Comparison of ENCODE assay signal across 8 cellular contexts in the genomic region with DNA sequence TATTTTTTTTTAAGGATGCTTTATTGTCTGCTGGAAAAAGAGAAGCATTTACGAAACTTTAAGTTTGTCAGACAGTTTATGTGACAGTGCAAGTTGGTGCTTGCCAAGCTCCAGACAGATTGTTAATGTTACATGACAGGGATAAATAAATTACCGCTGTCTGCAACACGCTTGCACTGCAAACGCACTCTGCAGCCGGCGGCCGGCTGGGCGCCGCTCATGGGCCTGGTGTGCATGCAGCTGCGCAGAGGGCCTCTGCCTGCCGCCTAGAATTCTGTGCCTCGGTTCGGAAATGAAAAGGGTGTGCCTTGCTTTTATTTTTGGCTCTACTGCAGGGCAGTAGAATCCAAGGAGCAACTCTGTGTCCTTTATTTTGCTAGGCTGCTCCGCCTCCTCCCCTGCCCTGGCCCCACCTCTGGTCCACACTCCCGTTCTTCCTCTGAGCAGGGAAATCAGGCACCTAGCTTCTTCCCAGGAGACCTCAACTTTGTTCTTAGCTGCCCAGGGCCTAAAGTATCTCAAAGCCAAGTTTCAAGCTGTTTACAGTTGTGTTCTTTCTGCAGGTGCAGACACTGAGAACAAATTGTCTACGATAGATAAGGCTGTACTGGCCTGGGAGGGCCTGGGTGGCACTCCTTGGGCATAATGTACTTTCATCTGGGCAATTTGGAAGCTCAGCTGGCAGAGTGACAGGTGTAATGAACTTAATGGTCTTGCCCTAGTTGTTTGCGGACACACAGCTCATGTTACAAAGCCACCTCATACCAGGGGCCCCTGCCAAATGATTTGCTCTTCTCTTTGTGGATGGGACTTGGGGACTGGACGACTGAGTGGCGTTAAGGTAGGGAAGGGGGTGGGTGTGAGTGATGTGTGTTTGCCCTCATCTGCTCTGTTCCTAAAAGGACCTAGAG. TPM values are rescaled to one million over a fixed set of nuclear protein-coding genes. Genes with fewer than 3 reads are reported as not detected.
DNase-seq lines count a peak whose midpoint lies in the region; ATAC-seq lines count a peak whose summit lies in the region.

No MANE protein-coding gene starts in this region.

- no peak overlapping the region for H3K27ac Mint-ChIP-seq in activated T-cell treated with anti-CD3 and anti-CD28 coated beads, Interleukin-2, amount 50 U/mL, for 72 hours

- no peak for ATAC-seq in activated T-cell treated with anti-CD3 and anti-CD28 coated beads, Interleukin-2, amount 50 U/mL, for 72 hours (replicated peaks in 1 of 2)

- H3K4me3 ChIP-seq in thymus (ENCODE audit: low read length): peak overlapping the region; percentile 96

- peaks cover 51% of the 10 kb centered on the region for H3K4me1 Mint-ChIP-seq in activated T-cell treated with anti-CD3 and anti-CD28 coated beads, Interleukin-2, amount 50 U/mL, for 72 hours (ENCODE audit: low read depth)

- H3K36me3 ChIP-seq in thymus (ENCODE audit: control insufficient read depth, insufficient read depth): peaks cover 23% of the 10 kb centered on the region

- H3K27ac ChIP-seq in thymus (ENCODE audit: low read depth): peak overlapping the region; percentile 87

- peaks cover 21% of the 10 kb centered on the region for H3K27me3 Mint-ChIP-seq in activated T-cell treated with anti-CD3 and anti-CD28 coated beads, Interleukin-2, amount 50 U/mL, for 72 hours (ENCODE audit: low read depth)

- DNase-seq in NCI-H128 (lab: John Stamatoyannopoulos, UW; ENCODE audit: unreplicated experiment) (peak; percentile 58), SW480 (ENCODE audit: low spot score) (peak; percentile 83), left kidney (ENCODE audit: low read depth, low spot score) (peak; percentile 87), iPS-NIHi11 (ENCODE audit: low spot score) (no peak), iPS-NIHi7 (ENCODE audit: extremely low spot score) (no peak), glomerular visceral epithelial cell (ENCODE audit: extremely low spot score) (no peak)
- DNase-seq in activated T-cell treated with anti-CD3 and anti-CD28 coated beads, Interleukin-2, amount 50 U/mL, for 72 hours: no peak

- no peaks in the 10 kb centered on the region for H3K9me3 Mint-ChIP-seq in activated T-cell treated with anti-CD3 and anti-CD28 coated beads, Interleukin-2, amount 50 U/mL, for 72 hours

- peaks cover 27% of the 10 kb centered on the region for H3K4me1 ChIP-seq in thymus (ENCODE audit: control insufficient read depth, insufficient read depth, low read length)

- WGBS in thymus: 60% methylated on average over 19 of the region's 19 CpGs

- no peaks in the 10 kb centered on the region for H3K27me3 ChIP-seq in thymus (ENCODE audit: control insufficient read depth, insufficient read depth)

- H3K4me3 Mint-ChIP-seq in activated T-cell treated with anti-CD3 and anti-CD28 coated beads, Interleukin-2, amount 50 U/mL, for 72 hours: peak overlapping the region in 1 of 2 donors; percentile 64

- peaks cover 1 to 11% of the 10 kb centered on the region in 2 donors for H3K36me3 Mint-ChIP-seq in activated T-cell treated with anti-CD3 and anti-CD28 coated beads, Interleukin-2, amount 50 U/mL, for 72 hours (ENCODE audit: insufficient read depth in 2 of 2)

- H3K9me3 ChIP-seq in thymus (ENCODE audit: control insufficient read depth): no peaks in the 10 kb centered on the region

RNA-seq across cellular contexts. Expression of gene LDLRAD4, which starts 4.1 kb away (rescaled TPM):
- 46.9 TPM for polyA plus RNA-seq in thymus
- total RNA-seq in activated T-cell treated with anti-CD3 and anti-CD28 coated beads, Interleukin-2, amount 50 U/mL, for 72 hours: 10 to 100 TPM; 46.0 to 47.2 TPM

Comparison
In these comparisons a context has a peak if more than half of its experiments do, and no peak if none do; other contexts are left out.
1. DNase-seq: peak in NCI-H128 (single experiment), SW480 (single experiment) and left kidney (single experiment); none in iPS-NIHi11 (single experiment), iPS-NIHi7 (single experiment), glomerular visceral epithelial cell (single experiment) and activated T-cell treated with anti-CD3 and anti-CD28 coated beads, Interleukin-2, amount 50 U/mL, for 72 hours (0 of 2).